In genomic region chr20:58699246-58700107, GRCh38 we compare ENCODE assay signal across 18 cellular contexts. TPM values are rescaled to one million over a fixed set of nuclear protein-coding genes. Genes with fewer than 3 reads are reported as not detected.
DNase-seq lines count a peak whose midpoint lies in the region; ATAC-seq, FAIRE-seq and TF ChIP-seq lines count a peak whose summit lies in the region.
"Had no signal": no experiment of that assay in that cellular context is flagged by ENCODE, and none has a peak within 500 bp of the region (broad histone marks: within the 10 kb centered on the region; RNA-seq: fewer than 3 reads in every experiment).

No MANE protein-coding gene starts in this region.

- RAD21 ChIA-PET in GM12878 (lab: Charles Lee; ENCODE audit: unreplicated experiment) = no interaction called here

- H3K9ac ChIP-seq in GM12878 (ENCODE audit: control insufficient read depth, insufficient read depth, low read length) = no peak overlapping the region

- H3K27me3 ChIP-seq in GM12878 (replicated peaks in 1 of 2; ENCODE audit: control insufficient read depth in 2 of 2, insufficient read depth in 2 of 2, low read length in 1 of 2) (no peaks in the 10 kb centered on the region), hepatocyte (no peaks in the 10 kb centered on the region), tibial artery (no peaks in the 10 kb centered on the region)
- H3K27me3 ChIP-seq: SJSA1 had no signal

- WGBS in GM12878 (ENCODE audit: insufficient coverage, insufficient replicate concordance, low lambda C conversion rate, missing lambda C conversion rate) = 96% methylated on average over 18 of the region's 18 CpGs
- 96% methylated on average over 18 of the region's 18 CpGs for WGBS in hepatocyte (ENCODE audit: low lambda C conversion rate, missing lambda C conversion rate)

- TF ChIP-seq EP300 in GM12878 (IDR thresholded peaks at IDR 0.05; ENCODE audit: borderline replicate concordance in 1 of 2, control insufficient read depth in 1 of 2, low read depth in 2 of 2, low read length in 2 of 2) = no peak

- H3K9me3 ChIP-seq in GM12878 (replicated peaks; ENCODE audit: control insufficient read depth, insufficient read depth, low read length) = no peaks in the 10 kb centered on the region
- H3K9me3 ChIP-seq in hepatocyte (ENCODE audit: low read depth) = no peaks in the 10 kb centered on the region
- H3K9me3 ChIP-seq in tibial artery = no peaks in the 10 kb centered on the region
- H3K9me3 ChIP-seq: prostate gland, SJSA1 had no signal

- TF ChIP-seq POLR2A in GM12878 (IDR thresholded peaks at IDR 0.05; ENCODE audit: low read depth, low read length) = 0 out of 2 replicates have a peak, but pooled peaks have one; percentile 9

- peaks cover 4 to 7% of the 10 kb centered on the region in 2 donors for H3K4me1 Mint-ChIP-seq in stimulated activated naive B cell treated with anti-CD40 and anti-IgM and Interleukin-4, amounts not matched to agents 10 μg/mL and 1 μg/mL and 100 μg/mL, for 72 hours

- BruUV-seq in GM12878 (replicated peaks; lab: Mats Ljungman, UMichigan) = no TSS peak

- FAIRE-seq in GM12878 (lab: Jason Lieb, UNC) = no peak
- FAIRE-seq: bronchial epithelial cell had no signal

- TF ChIP-seq CTCF in GM12878 (IDR thresholded peaks at IDR 0.05 in 2 of 3, conservative IDR thresholded peaks at IDR 0.05 in 1 of 3; ENCODE audit: control insufficient read depth in 2 of 3, extremely low read depth in 1 of 3, insufficient read depth in 1 of 3, low read depth in 3 of 3, low read length in 3 of 3) (no peak), hepatocyte (IDR thresholded peaks at IDR 0.05; ENCODE audit: poor library complexity) (no peak), tibial artery (IDR thresholded peaks at IDR 0.05) (no peak)

- no peaks in the 10 kb centered on the region for H3K9me2 ChIP-seq in hepatocyte (replicated peaks; ENCODE audit: insufficient read depth)

- H4K20me1 ChIP-seq in GM12878 (ENCODE audit: control insufficient read depth, insufficient read depth) (no peaks in the 10 kb centered on the region), hepatocyte (ENCODE audit: insufficient read depth, poor library complexity, severe bottlenecking) (no peaks in the 10 kb centered on the region)

- H3K4me2 ChIP-seq in GM12878 (ENCODE audit: control insufficient read depth, insufficient read depth) (no peak overlapping the region), hepatocyte (no peak overlapping the region)

- H3K27ac ChIP-seq in GM12878 (ENCODE audit: control insufficient read depth, insufficient read depth) = no peak overlapping the region
- H3K27ac ChIP-seq in hepatocyte = peak overlapping the region; percentile 72
- no peak overlapping the region for H3K27ac ChIP-seq in tibial artery
- H3K27ac ChIP-seq: prostate gland, SJSA1 had no signal

- H2AFZ ChIP-seq in GM12878 (ENCODE audit: control insufficient read depth, low read depth, low read length) = no peak overlapping the region
- no peak overlapping the region for H2AFZ ChIP-seq in hepatocyte

- intact Hi-C loops in GM12878 (cut with micrococcal nuclease; ENCODE audit: unreplicated experiment) = loop anchor here (10.0 kb wide), 1 partner anchor 465 kb away; no protein-coding TSS in a partner anchor
- intact Hi-C loops in tibial artery (cut with DNase I; ENCODE audit: low total_unique reads) = loop anchor here (10.0 kb wide), 1 partner anchor 395 kb away; the partner anchor contains the start of gene RAB22A

- H3K27ac Mint-ChIP-seq in stimulated activated naive B cell treated with anti-CD40 and anti-IgM and Interleukin-4, amounts not matched to agents 10 μg/mL and 1 μg/mL and 100 μg/mL, for 72 hours = no peak overlapping the region

- no peaks in the 10 kb centered on the region for H3K79me2 ChIP-seq in GM12878 (ENCODE audit: control insufficient read depth, insufficient read depth, low read length)
- no peaks in the 10 kb centered on the region for H3K79me2 ChIP-seq in hepatocyte

- POLR2A ChIA-PET in GM12878 (lab: Charles Lee) = no interaction called here

- H3K36me3 Mint-ChIP-seq in stimulated activated naive B cell treated with anti-CD40 and anti-IgM and Interleukin-4, amounts not matched to agents 10 μg/mL and 1 μg/mL and 100 μg/mL, for 72 hours = peaks cover 37 to 42% of the 10 kb centered on the region in 2 donors

- peaks cover 1 to 3% of the 10 kb centered on the region in 2 experiments; a peak in 3 of 4 replicates for H3K36me3 ChIP-seq in GM12878 (ENCODE audit: control insufficient read depth in 2 of 2, insufficient read depth in 2 of 2, low read length in 1 of 2)
- H3K36me3 ChIP-seq in hepatocyte (replicated peaks; ENCODE audit: insufficient read depth, low read depth) = no peaks in the 10 kb centered on the region
- H3K36me3 ChIP-seq in tibial artery = peaks cover 68 to 93% (median 86%) of the 10 kb centered on the region in 3 donors

- SMC1A ChIA-PET in GM12878 (lab: Charles Lee; ENCODE audit: uncharacterized antibody, unreplicated experiment) = interaction anchor here (0.6 kb wide), 1 partner anchor 241 kb away, joined by 3 read pairs; no protein-coding TSS in a partner anchor

- no peaks in the 10 kb centered on the region for H3K27me3 Mint-ChIP-seq in stimulated activated naive B cell treated with anti-CD40 and anti-IgM and Interleukin-4, amounts not matched to agents 10 μg/mL and 1 μg/mL and 100 μg/mL, for 72 hours
- H3K27me3 Mint-ChIP-seq: naive thymus-derived CD8-positive, alpha-beta T cell had no signal

- no peak overlapping the region for H3K4me3 ChIP-seq in GM12878
- H3K4me3 ChIP-seq in hepatocyte = no peak overlapping the region
- H3K4me3 ChIP-seq in tibial artery = no peak overlapping the region
- H3K4me3 ChIP-seq: prostate gland, SJSA1 had no signal

- in situ Hi-C loops in GM12878 (cut with MboI) = loop anchor here (25.0 kb wide), 1 partner anchor 462 kb away; the partner anchor contains the start of gene ANKRD60

- no peak for TF ChIP-seq RAD21 in GM12878 (IDR thresholded peaks at IDR 0.05; ENCODE audit: insufficient read depth, low read depth, low read length)

- CTCF ChIA-PET in GM12878 (lab: Yijun Ruan, JAX) = no interaction called here

- H3K4me1 ChIP-seq in GM12878 (ENCODE audit: control insufficient read depth, insufficient read depth, low read length) (no peaks in the 10 kb centered on the region), hepatocyte (ENCODE audit: insufficient read depth) (no peaks in the 10 kb centered on the region), tibial artery (peaks cover 0 to 3% (median 2%) of the 10 kb centered on the region in 4 donors)
- H3K4me1 ChIP-seq: prostate gland, SJSA1 had no signal

- H3K4me3 Mint-ChIP-seq in stimulated activated naive B cell treated with anti-CD40 and anti-IgM and Interleukin-4, amounts not matched to agents 10 μg/mL and 1 μg/mL and 100 μg/mL, for 72 hours = no peak overlapping the region
- H3K4me3 Mint-ChIP-seq: naive thymus-derived CD8-positive, alpha-beta T cell had no signal

- H3K9me3 Mint-ChIP-seq in stimulated activated naive B cell treated with anti-CD40 and anti-IgM and Interleukin-4, amounts not matched to agents 10 μg/mL and 1 μg/mL and 100 μg/mL, for 72 hours = no peaks in the 10 kb centered on the region
- H3K9me3 Mint-ChIP-seq: activated naive CD4-positive, alpha-beta T cell treated with anti-CD3 and anti-CD28 coated beads, Interleukin-2, amount 50 U/mL, for 72 hours; naive thymus-derived CD8-positive, alpha-beta T cell had no signal

- DNase-seq in activated CD8-positive, alpha-beta memory T cell treated with anti-CD3 and anti-CD28 coated beads, Interleukin-2, amount 50 U/mL, for 48 hours = peak; percentile 52
- no peak for DNase-seq in activated CD8-positive, alpha-beta memory T cell treated with anti-CD3 and anti-CD28 coated beads, Interleukin-2, amount 50 U/mL, for 4 hours
- DNase-seq in GM12878 (ENCODE audit: low read depth, low spot score) (no peak), hepatocyte (ENCODE audit: low spot score) (no peak), tibial artery (peak; percentile 63 to 70)
- DNase-seq in stimulated activated naive B cell treated with anti-CD40 and anti-IgM and Interleukin-4, amounts not matched to agents 10 μg/mL and 1 μg/mL and 100 μg/mL, for 72 hours = no peak
- DNase-seq: activated CD4-positive, alpha-beta T cell treated with anti-CD3 and anti-CD28 coated beads for 1 hour; DMS53; glutamatergic neuron; mammary epithelial cell; NCI-H524 treated with DMSO at 0.1 percent for 48 hours had no signal

- no peak for ATAC-seq in GM12878
- ATAC-seq in GM19463 (IDR thresholded peaks at IDR 0.05; ENCODE audit: unreplicated experiment) = no peak
- ATAC-seq in HG03354 (IDR thresholded peaks at IDR 0.05; ENCODE audit: poor library complexity, severe bottlenecking, unreplicated experiment) = no peak
- ATAC-seq in stimulated activated naive B cell treated with anti-CD40 and anti-IgM and Interleukin-4, amounts not matched to agents 10 μg/mL and 1 μg/mL and 100 μg/mL, for 72 hours (replicated peaks) = no peak
- ATAC-seq: naive thymus-derived CD8-positive, alpha-beta T cell had no signal

RNA-seq across cellular contexts. Expression of gene NPEPL1, which starts 6.9 kb away (rescaled TPM):
- total RNA-seq in GM12878 (2013; cell fraction: nucleolus; rRNA removed) = 28.9 and 36.2 TPM in 2 replicates
- total RNA-seq in GM12878 (2014; rRNA removed) = 12.2 and 14.1 TPM in 2 replicates
- total RNA-seq in GM12878 (2014; rRNA removed; fragmentation: Illumina TruSeq; extraction: Trizol) = 8.0 and 9.0 TPM in 2 replicates
- total RNA-seq in GM12878 (2021) = 19.5 and 21.3 TPM in 2 replicates
- polyA plus RNA-seq in GM12878 (2011; ENCODE audit: low read depth) = 8.5 TPM
- 1.8 and 3.1 TPM in 2 replicates for polyA plus RNA-seq in GM12878 (2011; rRNA removed)
- polyA plus RNA-seq in GM12878 (2011; cell fraction: cytosol; rRNA removed) = 2.6 and 4.7 TPM in 2 replicates
- polyA plus RNA-seq in GM12878 (2011; cell fraction: nucleus; rRNA removed) = 94.4 and 121 TPM in 2 replicates
- 24.8 and 27.2 TPM in 2 replicates for polyA plus RNA-seq in GM12878 (2012)
- 1.6 and 6.1 TPM in 2 replicates for polyA plus RNA-seq in GM12878 (2014; fragmentation: Illumina TruSeq; extraction: Trizol)
- under 1 TPM; 0.08 to 0.80 TPM for polyA plus RNA-seq in GM12878 (2014; fragmentation: Nextera tagmentation; extraction: Ambion mirVana)
- polyA plus RNA-seq in GM12878 (2014; rRNA removed) = 20.0 and 23.1 TPM in 2 replicates
- polyA plus RNA-seq in GM12878 (2016; fragmentation: Nextera tagmentation; extraction: Ambion mirVana) = 10 to 100 TPM; 11.4 to 13.1 TPM
- 0.88 and 3.5 TPM in 2 replicates for polyA minus RNA-seq in GM12878 (2011; rRNA and poly(A)+ RNA removed)
- polyA minus RNA-seq in GM12878 (2011; cell fraction: cytosol; rRNA and poly(A)+ RNA removed) = 1.6 and 3.2 TPM in 2 replicates
- 11.4 and 21.0 TPM in 2 replicates for polyA minus RNA-seq in GM12878 (2011; cell fraction: nucleus; rRNA and poly(A)+ RNA removed)
- 15.2 and 15.4 TPM in 2 replicates for total RNA-seq in hepatocyte
- 42.3 and 46.0 TPM in 2 replicates for polyA plus RNA-seq in hepatocyte

RNA-seq across cellular contexts. Expression of gene STX16, which starts 48.4 kb away (rescaled TPM):
- 111 and 113 TPM in 2 replicates for total RNA-seq in GM12878 (2013; cell fraction: nucleolus; rRNA removed)
- total RNA-seq in GM12878 (2014; rRNA removed) (18.7 and 22.8 TPM in 2 replicates), GM12878 (2014; rRNA removed; fragmentation: Illumina TruSeq; extraction: Trizol) (21.7 and 22.4 TPM in 2 replicates), GM12878 (2021) (44.9 and 49.4 TPM in 2 replicates), hepatocyte (23.2 and 28.5 TPM in 2 replicates)
- polyA plus RNA-seq in GM12878 (2011; ENCODE audit: low read depth) = 36.0 TPM
- polyA plus RNA-seq in GM12878 (2011; rRNA removed) (66.6 and 83.2 TPM in 2 replicates), GM12878 (2014; fragmentation: Illumina TruSeq; extraction: Trizol) (54.4 and 66.8 TPM in 2 replicates), GM12878 (2014; fragmentation: Nextera tagmentation; extraction: Ambion mirVana) (10 to 100 TPM in 1 of 2 experiments, 1 to 10 TPM in 1; 6.3 to 11.1 TPM), GM12878 (2014; rRNA removed) (64.3 and 68.4 TPM in 2 replicates), GM12878 (2016; fragmentation: Nextera tagmentation; extraction: Ambion mirVana) (10 to 100 TPM; 34.9 to 36.7 TPM), hepatocyte (39.9 and 41.8 TPM in 2 replicates)
- 46.1 and 49.4 TPM in 2 replicates for polyA plus RNA-seq in GM12878 (2011; cell fraction: cytosol; rRNA removed)
- 110 and 121 TPM in 2 replicates for polyA plus RNA-seq in GM12878 (2011; cell fraction: nucleus; rRNA removed)
- 51.8 and 60.4 TPM in 2 replicates for polyA plus RNA-seq in GM12878 (2012)
- 24.7 and 43.2 TPM in 2 replicates for polyA minus RNA-seq in GM12878 (2011; rRNA and poly(A)+ RNA removed)
- polyA minus RNA-seq in GM12878 (2011; cell fraction: cytosol; rRNA and poly(A)+ RNA removed) = 8.6 and 18.4 TPM in 2 replicates
- 21.6 and 32.1 TPM in 2 replicates for polyA minus RNA-seq in GM12878 (2011; cell fraction: nucleus; rRNA and poly(A)+ RNA removed)

Comparison
In these comparisons a context has a peak if more than half of its experiments do, and no peak if none do; other contexts are left out.
1. DNase-seq: peak in activated CD8-positive, alpha-beta memory T cell treated with anti-CD3 and anti-CD28 coated beads, Interleukin-2, amount 50 U/mL, for 48 hours (single experiment) and tibial artery (2 of 2); none in activated CD8-positive, alpha-beta memory T cell treated with anti-CD3 and anti-CD28 coated beads, Interleukin-2, amount 50 U/mL, for 4 hours (single experiment), GM12878 (single experiment), hepatocyte (single experiment) and stimulated activated naive B cell treated with anti-CD40 and anti-IgM and Interleukin-4, amounts not matched to agents 10 μg/mL and 1 μg/mL and 100 μg/mL, for 72 hours (single experiment).